In the genomic region with DNA sequence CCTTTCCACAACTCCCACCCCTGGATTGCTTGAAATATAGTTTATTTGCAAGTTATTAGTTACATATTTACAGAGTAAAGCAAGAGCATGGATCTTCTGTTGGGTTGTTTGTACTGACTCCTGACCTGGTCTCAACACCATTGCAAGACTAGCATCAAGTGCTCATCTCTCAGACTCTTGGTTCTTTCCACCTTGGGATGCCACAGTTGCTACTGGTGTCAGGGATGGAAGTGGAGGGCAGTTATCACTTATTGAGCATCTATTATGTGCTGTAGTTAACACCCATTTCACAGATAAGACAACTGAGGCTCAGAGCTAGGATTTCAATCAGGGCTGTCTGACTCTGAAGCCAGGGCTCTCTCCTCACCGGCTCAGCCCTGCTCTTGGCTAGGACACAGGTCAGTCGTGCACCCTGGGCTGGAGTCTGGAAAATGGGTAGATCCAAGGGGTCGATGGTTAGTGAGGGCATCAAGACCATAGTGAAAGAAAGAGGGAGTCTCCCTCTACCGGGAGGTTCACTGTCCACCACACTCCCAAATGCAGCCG, we compare ENCODE assay signal across 10 cellular contexts. TPM values are rescaled to one million over a fixed set of nuclear protein-coding genes. Genes with fewer than 3 reads are reported as not detected.
A peak's percentile ranks its signal among the peaks of the same experiment; 100 is the strongest.
DNase-seq lines count a peak whose midpoint lies in the region; ATAC-seq and TF ChIP-seq lines count a peak whose summit lies in the region.
"Had no signal": no experiment of that assay in that cellular context is flagged by ENCODE, and none has a peak within 500 bp of the region (broad histone marks: within the 10 kb centered on the region; RNA-seq: fewer than 3 reads in every experiment).

No MANE protein-coding gene starts in this region.

- CTCF ChIA-PET in activated CD4-positive, alpha-beta T cell treated with anti-CD3 and anti-CD28 coated beads, Interleukin-2, amount 10 ng/mL, durations not matched to agents 7 days and 5 days (lab: Charles Lee) = no interaction called here

- POLR2A ChIA-PET in activated CD4-positive, alpha-beta T cell treated with anti-CD3 and anti-CD28 coated beads, Interleukin-2, amount 10 ng/mL, durations not matched to agents 7 days and 5 days (lab: Charles Lee) = no interaction called here

- no peak for DNase-seq in activated CD4-positive, alpha-beta T cell treated with anti-CD3 and anti-CD28 coated beads, Interleukin-2, amount 10 ng/mL, durations not matched to agents 7 days and 5 days
- DNase-seq in activated CD4-positive, alpha-beta T cell treated with anti-CD3 and anti-CD28 coated beads, Interleukin-2, amount 50 U/mL, for 1 hour = no peak
- DNase-seq in ascending aorta (ENCODE audit: low spot score in 2 of 2) (no peak), immature natural killer cell (no peak), C1 segment of cervical spinal cord (lab: John Stamatoyannopoulos, UW) (no peak), aorta (no peak)
- no peak for DNase-seq in stimulated activated naive CD8-positive, alpha-beta T cell treated with anti-CD3 and anti-CD28 coated beads, Interleukin-15, amount 100 ng/mL, for 72 hours
- no peak for DNase-seq in activated naive CD4-positive, alpha-beta T cell (lab: John Stamatoyannopoulos, UW)
- DNase-seq: NCI-H524 treated with DMSO at 0.1 percent for 48 hours had no signal

- no peaks in the 10 kb centered on the region for H3K9me3 Mint-ChIP-seq in activated CD4-positive, alpha-beta T cell treated with anti-CD3 and anti-CD28 coated beads, Interleukin-2, amount 10 ng/mL, durations not matched to agents 7 days and 5 days
- peaks cover 0 to 5% (median 0%) of the 10 kb centered on the region in 6 donors for H3K9me3 Mint-ChIP-seq in immature natural killer cell
- peaks cover 0 to 15% of the 10 kb centered on the region in 2 donors for H3K9me3 Mint-ChIP-seq in stimulated activated naive CD8-positive, alpha-beta T cell treated with anti-CD3 and anti-CD28 coated beads, Interleukin-15, amount 100 ng/mL, for 72 hours

- H3K9me3 ChIP-seq in ascending aorta (no peaks in the 10 kb centered on the region), aorta (ENCODE audit: control insufficient read depth, low read length) (no peaks in the 10 kb centered on the region)

- no peaks in the 10 kb centered on the region for H3K27me3 ChIP-seq in ascending aorta
- H3K27me3 ChIP-seq in aorta (ENCODE audit: control insufficient read depth in 1 of 2, insufficient read depth in 2 of 2, low read length in 1 of 2) = no peaks in the 10 kb centered on the region

- no peak for ATAC-seq in stimulated activated naive CD8-positive, alpha-beta T cell treated with anti-CD3 and anti-CD28 coated beads, Interleukin-15, amount 100 ng/mL, for 72 hours
- no peak for ATAC-seq in aorta (ENCODE audit: low FRiP score)

- no peaks in the 10 kb centered on the region for H3K36me3 Mint-ChIP-seq in activated CD4-positive, alpha-beta T cell treated with anti-CD3 and anti-CD28 coated beads, Interleukin-2, amount 10 ng/mL, durations not matched to agents 7 days and 5 days (ENCODE audit: low read depth)
- H3K36me3 Mint-ChIP-seq in immature natural killer cell = peaks cover 0 to 3% (median 0%) of the 10 kb centered on the region in 3 donors

- H3K4me3 Mint-ChIP-seq in activated CD4-positive, alpha-beta T cell treated with anti-CD3 and anti-CD28 coated beads, Interleukin-2, amount 10 ng/mL, durations not matched to agents 7 days and 5 days = peak overlapping the region; percentile 31
- H3K4me3 Mint-ChIP-seq in immature natural killer cell = peak overlapping the region; percentile 70 to 83 (median 80)
- peak overlapping the region; percentile 56 to 72 for H3K4me3 Mint-ChIP-seq in stimulated activated naive CD8-positive, alpha-beta T cell treated with anti-CD3 and anti-CD28 coated beads, Interleukin-15, amount 100 ng/mL, for 72 hours

- H3K27me3 Mint-ChIP-seq in activated CD4-positive, alpha-beta T cell treated with anti-CD3 and anti-CD28 coated beads, Interleukin-2, amount 10 ng/mL, durations not matched to agents 7 days and 5 days = peaks cover 52% of the 10 kb centered on the region
- peaks cover 3 to 9% (median 4%) of the 10 kb centered on the region in 3 donors for H3K27me3 Mint-ChIP-seq in immature natural killer cell (ENCODE audit: low read depth in 3 of 3)
- H3K27me3 Mint-ChIP-seq in stimulated activated naive CD8-positive, alpha-beta T cell treated with anti-CD3 and anti-CD28 coated beads, Interleukin-15, amount 100 ng/mL, for 72 hours = peaks cover 56% of the 10 kb centered on the region

- H3K27ac ChIP-seq in ascending aorta (no peak overlapping the region), aorta (ENCODE audit: low read depth in 1 of 2, low read length in 2 of 2) (no peak overlapping the region)
- H3K27ac ChIP-seq: C4-2B had no signal

- H3K4me3 ChIP-seq in ascending aorta = peak overlapping the region; percentile 29 to 54
- no peak overlapping the region for H3K4me3 ChIP-seq in aorta (ENCODE audit: low read length in 2 of 2)

- WGBS in aorta, 2 donors = 5 to 13% methylated on average over 5 of the region's 5 CpGs

- TF ChIP-seq CTCF in ascending aorta (IDR thresholded peaks at IDR 0.05) = no peak

- H3K36me3 ChIP-seq in ascending aorta (no peaks in the 10 kb centered on the region), aorta (ENCODE audit: control insufficient read depth in 1 of 2, insufficient read depth in 2 of 2, low read length in 1 of 2) (no peaks in the 10 kb centered on the region)

- H3K4me1 ChIP-seq in ascending aorta = peaks cover 3 to 4% of the 10 kb centered on the region in 2 donors
- H3K4me1 ChIP-seq in aorta (ENCODE audit: control insufficient read depth in 1 of 2, insufficient read depth in 2 of 2, low read length in 2 of 2) = no peaks in the 10 kb centered on the region

- intact Hi-C loops in ascending aorta (cut with DNase I) = no loop called here
- intact Hi-C loops in aorta (cut with DNase I) = no loop called here

- no peak overlapping the region for H3K27ac Mint-ChIP-seq in activated CD4-positive, alpha-beta T cell treated with anti-CD3 and anti-CD28 coated beads, Interleukin-2, amount 10 ng/mL, durations not matched to agents 7 days and 5 days
- H3K27ac Mint-ChIP-seq in immature natural killer cell = peak overlapping the region in 2 of 6 donors; percentile 6 to 28
- no peak overlapping the region for H3K27ac Mint-ChIP-seq in stimulated activated naive CD8-positive, alpha-beta T cell treated with anti-CD3 and anti-CD28 coated beads, Interleukin-15, amount 100 ng/mL, for 72 hours

- peaks cover 6% of the 10 kb centered on the region for H3K4me1 Mint-ChIP-seq in activated CD4-positive, alpha-beta T cell treated with anti-CD3 and anti-CD28 coated beads, Interleukin-2, amount 10 ng/mL, durations not matched to agents 7 days and 5 days
- peaks cover 19 to 27% of the 10 kb centered on the region in 2 donors for H3K4me1 Mint-ChIP-seq in immature natural killer cell
- peaks cover 12% of the 10 kb centered on the region for H3K4me1 Mint-ChIP-seq in stimulated activated naive CD8-positive, alpha-beta T cell treated with anti-CD3 and anti-CD28 coated beads, Interleukin-15, amount 100 ng/mL, for 72 hours

RNA-seq across cellular contexts. Expression of gene ADAMTS14, which starts 0.6 kb away (rescaled TPM):
- not detected for total RNA-seq in activated CD4-positive, alpha-beta T cell treated with anti-CD3 and anti-CD28 coated beads, Interleukin-2, amount 10 ng/mL, durations not matched to agents 7 days and 5 days
- total RNA-seq in ascending aorta (0.32 TPM), aorta (1 to 10 TPM in 1 of 2 donors, under 1 TPM in 1; 0.62 to 2.4 TPM)
- polyA plus RNA-seq in immature natural killer cell (under 1 TPM; 0.36 to 0.56 (median 0.37) TPM), aorta (under 1 TPM; 0.08 to 0.13 TPM)

Comparison
In these comparisons a context has a peak if more than half of its experiments do, and no peak if none do; other contexts are left out.
1. H3K4me3 ChIP-seq: peak in ascending aorta (2 of 2); none in aorta (0 of 2).
2. Peak in every context shown above with its lines, with median percentiles within 50 percentile points of each other: H3K4me3 Mint-ChIP-seq.